In genomic region chr4:10535900-10536299, GRCh38 we compare ENCODE assay signal across 18 cellular contexts.
DNase-seq lines count a peak whose midpoint lies in the region; ATAC-seq and TF ChIP-seq lines count a peak whose summit lies in the region.
"Had no signal": no experiment of that assay in that cellular context is flagged by ENCODE, and none has a peak within 500 bp of the region (broad histone marks: within the 10 kb centered on the region; RNA-seq: fewer than 3 reads in every experiment).

No MANE protein-coding gene starts in this region.

- in situ Hi-C loops in ACHN (cut with HindIII; ENCODE audit: low pct_ligation_motif_present, low pct_unique_long_range_greater_than_20kb, low sequenced_read_pairs) = loop anchor here (25.0 kb wide), 1 partner anchor 374 kb away; no protein-coding TSS in a partner anchor

- H3F3A ChIP-seq in SK-N-SH (replicated peaks; ENCODE audit: insufficient read depth) = no peaks in the 10 kb centered on the region

- WGBS in SK-N-SH (ENCODE audit: low lambda C conversion rate) = under 1% methylated on average over 5 of the region's 5 CpGs

- no peaks in the 10 kb centered on the region for H3K79me2 ChIP-seq in SK-N-SH (ENCODE audit: insufficient read depth)

- H3K4me3 ChIP-seq in SK-N-SH (ENCODE audit: low read depth in 2 of 2, low read length in 1 of 2) = no peak overlapping the region
- H3K4me3 ChIP-seq: K562 had no signal

- TF ChIP-seq CTCF in SK-N-SH (IDR thresholded peaks at IDR 0.05) = no peak

- no peaks in the 10 kb centered on the region for H3K9me2 ChIP-seq in SK-N-SH

- no peak overlapping the region for H3K27ac ChIP-seq in SK-N-SH (ENCODE audit: low read depth in 2 of 2, low read length in 1 of 2)
- H3K27ac ChIP-seq: brain microvascular endothelial cell, epithelial cell of prostate, neutrophil, WERI-Rb-1 had no signal

- no peaks in the 10 kb centered on the region; the same call in 1 of the 2 replicates for H3K27me3 ChIP-seq in SK-N-SH (ENCODE audit: insufficient read depth)
- H3K27me3 ChIP-seq: brain microvascular endothelial cell, neutrophil had no signal

- H3K9me3 ChIP-seq in SK-N-SH = no peaks in the 10 kb centered on the region
- H3K9me3 ChIP-seq: neutrophil had no signal

- H3K36me3 ChIP-seq in SK-N-SH (replicated peaks in 1 of 2; ENCODE audit: control insufficient read depth in 1 of 2, insufficient read depth in 2 of 2, low read length in 1 of 2) = no peaks in the 10 kb centered on the region
- H3K36me3 ChIP-seq: brain microvascular endothelial cell, neutrophil, WERI-Rb-1 had no signal

- no peak overlapping the region for H3K9ac ChIP-seq in SK-N-SH

- POLR2A ChIA-PET in SK-N-SH (lab: Yijun Ruan, JAX) = no interaction called here

- peak; percentile 78 for ATAC-seq in GM18868 (IDR thresholded peaks at IDR 0.05; ENCODE audit: unreplicated experiment)
- peak; percentile 61 for ATAC-seq in GM21737 (IDR thresholded peaks at IDR 0.05; ENCODE audit: unreplicated experiment)
- ATAC-seq in HG03432 (IDR thresholded peaks at IDR 0.05; ENCODE audit: unreplicated experiment) = peak; percentile 79
- ATAC-seq: activated CD8-positive, alpha-beta T cell treated with anti-CD3 and anti-CD28 coated beads, Interleukin-2, amount 10 ng/mL, durations not matched to agents 7 days and 5 days; K562 had no signal

- peak; percentile 21 for DNase-seq in myocyte (ENCODE audit: low read depth)
- DNase-seq in ACHN = no peak
- no peak for DNase-seq in RKO (ENCODE audit: low spot score)
- no peak for DNase-seq in SK-N-SH
- DNase-seq: activated CD8-positive, alpha-beta T cell treated with anti-CD3 and anti-CD28 coated beads, Interleukin-2, amount 10 ng/mL, durations not matched to agents 7 days and 5 days; activated naive CD8-positive, alpha-beta T cell treated with anti-CD3 and anti-CD28 coated beads for 36 hours; brain microvascular endothelial cell; foreskin melanocyte; midbrain; NCI-H2171; stimulated activated naive CD4-positive, alpha-beta T cell treated with Interleukin-2 at 50 U/mL for 16 hours; WERI-Rb-1 had no signal

- no peak overlapping the region for H3K4me2 ChIP-seq in SK-N-SH

- no peak overlapping the region for H2AFZ ChIP-seq in SK-N-SH (ENCODE audit: low read depth)

- H3K4me1 ChIP-seq in SK-N-SH (ENCODE audit: control insufficient read depth in 1 of 2, insufficient read depth in 2 of 2, low read depth in 1 of 2, low read length in 1 of 2) = no peaks in the 10 kb centered on the region

- no peaks in the 10 kb centered on the region for H4K20me1 ChIP-seq in SK-N-SH (ENCODE audit: insufficient read depth)

- no peak for TF ChIP-seq EP300 in SK-N-SH (IDR thresholded peaks at IDR 0.05; ENCODE audit: borderline replicate concordance in 1 of 2, low read depth in 1 of 2, low read length in 1 of 2)

- no peak for TF ChIP-seq RAD21 in SK-N-SH (IDR thresholded peaks at IDR 0.05; ENCODE audit: low read length)

- CTCF ChIA-PET in SK-N-SH (lab: Yijun Ruan, JAX) = interaction anchor here (1.1 to 2.9 kb wide), 3 partner anchors 8 to 372 kb away, joined by 3 to 26 read pairs (median 3); no protein-coding TSS in a partner anchor

TF ChIP-seq in SK-N-SH, 30 proteins besides CTCF, POLR2A, EP300 and RAD21:
- no peak for TF ChIP-seq YY1 (IDR thresholded peaks at IDR 0.05; ENCODE audit: low read depth)
- TF ChIP-seq IRF3 (IDR thresholded peaks at IDR 0.05; ENCODE audit: low read depth, low read length) = no peak
- TF ChIP-seq MXI1 (IDR thresholded peaks at IDR 0.05; ENCODE audit: low read depth, low read length) = no peak
- TF ChIP-seq SIN3A (IDR thresholded peaks at IDR 0.05; ENCODE audit: borderline replicate concordance, low read depth, low read length) = no peak
- TF ChIP-seq FOSL2 (IDR thresholded peaks at IDR 0.05; ENCODE audit: borderline replicate concordance, low read depth) = no peak
- no peak for TF ChIP-seq FOXM1 (IDR thresholded peaks at IDR 0.05; ENCODE audit: low read depth)
- TF ChIP-seq, protein P1, sequence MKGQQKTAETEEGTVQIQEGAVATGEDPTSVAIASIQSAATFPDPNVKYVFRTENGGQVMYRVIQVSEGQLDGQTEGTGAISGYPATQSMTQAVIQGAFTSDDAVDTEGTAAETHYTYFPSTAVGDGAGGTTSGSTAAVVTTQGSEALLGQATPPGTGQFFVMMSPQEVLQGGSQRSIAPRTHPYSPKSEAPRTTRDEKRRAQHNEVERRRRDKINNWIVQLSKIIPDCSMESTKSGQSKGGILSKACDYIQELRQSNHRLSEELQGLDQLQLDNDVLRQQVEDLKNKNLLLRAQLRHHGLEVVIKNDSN (IDR thresholded peaks at IDR 0.05; ENCODE audit: borderline replicate concordance, low read depth) = no peak
- TF ChIP-seq, protein P2, sequence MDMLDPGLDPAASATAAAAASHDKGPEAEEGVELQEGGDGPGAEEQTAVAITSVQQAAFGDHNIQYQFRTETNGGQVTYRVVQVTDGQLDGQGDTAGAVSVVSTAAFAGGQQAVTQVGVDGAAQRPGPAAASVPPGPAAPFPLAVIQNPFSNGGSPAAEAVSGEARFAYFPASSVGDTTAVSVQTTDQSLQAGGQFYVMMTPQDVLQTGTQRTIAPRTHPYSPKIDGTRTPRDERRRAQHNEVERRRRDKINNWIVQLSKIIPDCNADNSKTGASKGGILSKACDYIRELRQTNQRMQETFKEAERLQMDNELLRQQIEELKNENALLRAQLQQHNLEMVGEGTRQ (IDR thresholded peaks at IDR 0.05; ENCODE audit: borderline replicate concordance, low read depth, low read length) = no peak
- TF ChIP-seq EZH2phosphoT487 (IDR thresholded peaks at IDR 0.05; ENCODE audit: borderline replicate concordance, low read depth) = no peak
- TF ChIP-seq TCF12 (IDR thresholded peaks at IDR 0.05) = no peak
- TF ChIP-seq FOXJ3 (CRISPR knock-in tag; IDR thresholded peaks at IDR 0.05) = no peak
